Comparison of ENCODE assay signal across 8 cellular contexts in the genomic region with DNA sequence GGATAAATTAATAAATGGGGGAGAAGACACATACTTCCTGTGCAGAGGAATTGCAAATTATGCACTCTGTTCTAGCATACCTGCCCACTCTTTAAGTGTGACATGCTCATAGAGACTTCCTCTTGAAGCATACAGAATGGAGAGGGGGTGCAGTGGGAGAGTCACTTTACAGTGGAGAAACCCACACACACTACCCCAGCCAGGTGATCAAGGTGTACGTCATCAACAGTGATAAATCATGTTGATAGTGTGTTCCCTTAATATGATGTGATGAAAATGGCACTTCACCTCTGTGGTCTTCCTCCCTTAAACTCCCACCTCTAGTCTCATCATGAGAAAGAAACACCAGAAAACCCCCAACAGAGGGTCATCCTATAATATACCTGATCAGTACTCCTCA.
"Had no signal": no experiment of that assay in that cellular context is flagged by ENCODE, and none has a peak within 500 bp of the region (broad histone marks: within the 10 kb centered on the region; RNA-seq: fewer than 3 reads in every experiment).

No MANE protein-coding gene starts in this region.

- DNase-seq: GDM1, GF-D8 had no signal

- FAIRE-seq: G401.6, GM12878, GM12891, GM12892, GM18507, GM19239 had no signal

- H3K4me3 ChIP-seq: GM12878 had no signal

- ATAC-seq: GM12878 had no signal
